Comparison of ENCODE assay signal across 10 cellular contexts in the genomic region with DNA sequence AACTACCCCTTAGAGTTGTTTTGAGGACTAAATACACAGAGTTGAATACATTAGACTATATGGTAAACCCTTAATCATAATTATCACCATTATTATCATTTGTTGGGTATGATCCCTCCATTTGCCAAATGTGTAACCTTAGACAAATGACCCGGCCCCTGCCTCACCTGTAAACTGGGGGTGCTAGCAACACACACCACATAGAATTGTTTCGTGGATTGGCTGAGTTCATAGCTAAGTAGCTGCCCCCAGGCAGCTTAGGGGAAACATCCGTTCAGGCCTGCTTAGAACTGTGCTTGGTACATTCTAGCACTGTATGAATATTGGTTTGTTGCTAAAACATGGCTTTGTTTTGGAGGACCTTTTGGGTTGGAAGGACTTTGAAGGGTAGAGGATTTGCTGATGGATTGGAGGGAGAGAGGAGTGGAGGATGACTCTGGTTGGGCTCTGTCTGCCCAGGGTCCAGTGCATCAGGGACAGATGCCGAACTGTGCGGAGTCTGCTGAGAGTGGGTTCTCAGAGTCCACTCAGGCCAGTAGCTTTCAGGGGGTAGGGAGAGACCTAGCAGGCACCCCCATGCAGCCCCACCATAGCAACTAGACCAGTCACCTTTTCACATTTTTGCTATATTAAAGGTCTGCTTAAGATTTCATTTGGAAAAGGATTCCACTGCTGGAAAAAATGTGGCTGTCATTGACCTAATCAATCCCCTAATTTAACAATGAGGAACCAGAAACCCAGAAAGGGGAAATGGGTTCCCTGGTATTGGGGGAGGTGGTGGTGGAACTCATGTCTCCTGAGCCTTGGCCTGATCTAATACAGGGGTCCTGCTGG. TPM values are rescaled to one million over a fixed set of nuclear protein-coding genes. Genes with fewer than 3 reads are reported as not detected.
DNase-seq lines count a peak whose midpoint lies in the region; ATAC-seq, FAIRE-seq and TF ChIP-seq lines count a peak whose summit lies in the region.
"Had no signal": no experiment of that assay in that cellular context is flagged by ENCODE, and none has a peak within 500 bp of the region (broad histone marks: within the 10 kb centered on the region; RNA-seq: fewer than 3 reads in every experiment).

No MANE protein-coding gene starts in this region.

- peak overlapping the region; percentile 75 for H3K4me3 Mint-ChIP-seq in activated CD4-positive, alpha-beta T cell treated with anti-CD3 and anti-CD28 coated beads, Interleukin-2, amount 10 ng/mL, durations not matched to agents 24 days and 14 days
- no peak overlapping the region for H3K4me3 Mint-ChIP-seq in activated CD4-positive, alpha-beta T cell treated with anti-CD3 and anti-CD28 coated beads for 36 hours
- peak overlapping the region; percentile 83 to 90 (median 83) for H3K4me3 Mint-ChIP-seq in immature natural killer cell
- peak overlapping the region; percentile 0 for H3K4me3 Mint-ChIP-seq in stimulated activated memory B cell treated with anti-CD40 and anti-IgM and Interleukin-4, amounts not matched to agents 10 μg/mL and 1 μg/mL and 100 μg/mL, for 72 hours

- no peaks in the 10 kb centered on the region for H3K36me3 Mint-ChIP-seq in activated CD4-positive, alpha-beta T cell treated with anti-CD3 and anti-CD28 coated beads, Interleukin-2, amount 10 ng/mL, durations not matched to agents 24 days and 14 days (ENCODE audit: low read depth)
- H3K36me3 Mint-ChIP-seq in activated CD4-positive, alpha-beta T cell treated with anti-CD3 and anti-CD28 coated beads for 36 hours (ENCODE audit: low read depth): no peaks in the 10 kb centered on the region
- peaks cover 0 to 4% (median 4%) of the 10 kb centered on the region in 3 donors for H3K36me3 Mint-ChIP-seq in immature natural killer cell
- H3K36me3 Mint-ChIP-seq in stimulated activated memory B cell treated with anti-CD40 and anti-IgM and Interleukin-4, amounts not matched to agents 10 μg/mL and 1 μg/mL and 100 μg/mL, for 72 hours: peaks cover 1% of the 10 kb centered on the region

- TF ChIP-seq CTCF in GM20000 (IDR thresholded peaks at IDR 0.05; ENCODE audit: extremely low read depth, missing control alignments): no peak

- H3K27ac Mint-ChIP-seq in activated CD4-positive, alpha-beta T cell treated with anti-CD3 and anti-CD28 coated beads, Interleukin-2, amount 10 ng/mL, durations not matched to agents 24 days and 14 days: peak overlapping the region; percentile 52
- no peak overlapping the region for H3K27ac Mint-ChIP-seq in activated CD4-positive, alpha-beta T cell treated with anti-CD3 and anti-CD28 coated beads for 36 hours
- peak overlapping the region; percentile 95 to 100 (median 98) for H3K27ac Mint-ChIP-seq in immature natural killer cell
- no peak overlapping the region for H3K27ac Mint-ChIP-seq in stimulated activated memory B cell treated with anti-CD40 and anti-IgM and Interleukin-4, amounts not matched to agents 10 μg/mL and 1 μg/mL and 100 μg/mL, for 72 hours

- peak overlapping the region in 1 of 2 donors; percentile 5 for H3K27ac ChIP-seq in small intestine (ENCODE audit: low read depth in 1 of 2, low read length in 1 of 2)

- no peak for ATAC-seq in activated CD4-positive, alpha-beta T cell treated with anti-CD3 and anti-CD28 coated beads for 36 hours
- ATAC-seq in stimulated activated memory B cell treated with anti-CD40 and anti-IgM and Interleukin-4, amounts not matched to agents 10 μg/mL and 1 μg/mL and 100 μg/mL, for 72 hours: no peak
- no peak for ATAC-seq in GM21576 (IDR thresholded peaks at IDR 0.05; ENCODE audit: unreplicated experiment)

- intact Hi-C loops in activated CD4-positive, alpha-beta T cell treated with anti-CD3 and anti-CD28 coated beads, Interleukin-2, amount 10 ng/mL, durations not matched to agents 24 days and 14 days (cut with micrococcal nuclease): no loop called here
- intact Hi-C loops in activated CD4-positive, alpha-beta T cell treated with anti-CD3 and anti-CD28 coated beads for 36 hours (cut with DNase I, micrococcal nuclease): no loop called here

- no peaks in the 10 kb centered on the region for H3K9me3 Mint-ChIP-seq in activated CD4-positive, alpha-beta T cell treated with anti-CD3 and anti-CD28 coated beads, Interleukin-2, amount 10 ng/mL, durations not matched to agents 24 days and 14 days
- no peaks in the 10 kb centered on the region for H3K9me3 Mint-ChIP-seq in activated CD4-positive, alpha-beta T cell treated with anti-CD3 and anti-CD28 coated beads for 36 hours (ENCODE audit: low read depth)
- no peaks in the 10 kb centered on the region for H3K9me3 Mint-ChIP-seq in immature natural killer cell
- no peaks in the 10 kb centered on the region for H3K9me3 Mint-ChIP-seq in stimulated activated memory B cell treated with anti-CD40 and anti-IgM and Interleukin-4, amounts not matched to agents 10 μg/mL and 1 μg/mL and 100 μg/mL, for 72 hours

- no peaks in the 10 kb centered on the region for H3K36me3 ChIP-seq in small intestine (ENCODE audit: control insufficient read depth in 2 of 2, insufficient read depth in 2 of 2, low read length in 2 of 2)

- FAIRE-seq in small intestine (lab: Jason Lieb, UNC): no peak

- H3K27me3 ChIP-seq in small intestine (ENCODE audit: control insufficient read depth in 2 of 2, insufficient read depth in 2 of 2, low read length in 2 of 2): no peaks in the 10 kb centered on the region

- H3K4me1 Mint-ChIP-seq in activated CD4-positive, alpha-beta T cell treated with anti-CD3 and anti-CD28 coated beads, Interleukin-2, amount 10 ng/mL, durations not matched to agents 24 days and 14 days: peaks cover 25% of the 10 kb centered on the region
- H3K4me1 Mint-ChIP-seq in activated CD4-positive, alpha-beta T cell treated with anti-CD3 and anti-CD28 coated beads for 36 hours: peaks cover 32% of the 10 kb centered on the region
- H3K4me1 Mint-ChIP-seq in immature natural killer cell: peaks cover 69 to 83% of the 10 kb centered on the region in 2 donors
- peaks cover 52% of the 10 kb centered on the region for H3K4me1 Mint-ChIP-seq in stimulated activated memory B cell treated with anti-CD40 and anti-IgM and Interleukin-4, amounts not matched to agents 10 μg/mL and 1 μg/mL and 100 μg/mL, for 72 hours

- no peaks in the 10 kb centered on the region for H3K9me3 ChIP-seq in small intestine (ENCODE audit: control insufficient read depth, low read depth)

- POLR2A ChIA-PET in activated CD4-positive, alpha-beta T cell treated with anti-CD3 and anti-CD28 coated beads for 36 hours (lab: Charles Lee): interaction anchor here (1.2 kb wide), 1 partner anchor 9 kb away, joined by 4 read pairs; no protein-coding TSS in a partner anchor

- peaks cover 0 to 10% of the 10 kb centered on the region in 2 donors for H3K4me1 ChIP-seq in small intestine (ENCODE audit: control insufficient read depth in 2 of 2, insufficient read depth in 1 of 2, low read depth in 1 of 2, low read length in 1 of 2)

- CTCF ChIA-PET in activated CD4-positive, alpha-beta T cell treated with anti-CD3 and anti-CD28 coated beads for 36 hours (lab: Charles Lee): interaction anchor here (1.0 kb wide), 1 partner anchor 9 kb away, joined by 3 read pairs; no protein-coding TSS in a partner anchor

- H3K4me3 ChIP-seq in small intestine (ENCODE audit: low read depth in 1 of 2, low read length in 2 of 2): no peak overlapping the region

- H3K27me3 Mint-ChIP-seq in activated CD4-positive, alpha-beta T cell treated with anti-CD3 and anti-CD28 coated beads, Interleukin-2, amount 10 ng/mL, durations not matched to agents 24 days and 14 days: peaks cover 37% of the 10 kb centered on the region
- peaks cover 2% of the 10 kb centered on the region for H3K27me3 Mint-ChIP-seq in activated CD4-positive, alpha-beta T cell treated with anti-CD3 and anti-CD28 coated beads for 36 hours
- H3K27me3 Mint-ChIP-seq in immature natural killer cell (ENCODE audit: low read depth in 3 of 3): peaks cover 2 to 12% (median 6%) of the 10 kb centered on the region in 3 donors
- no peaks in the 10 kb centered on the region for H3K27me3 Mint-ChIP-seq in stimulated activated memory B cell treated with anti-CD40 and anti-IgM and Interleukin-4, amounts not matched to agents 10 μg/mL and 1 μg/mL and 100 μg/mL, for 72 hours

- no peak for DNase-seq in activated CD4-positive, alpha-beta T cell treated with anti-CD3 and anti-CD28 coated beads, Interleukin-2, amount 10 ng/mL, durations not matched to agents 24 days and 14 days
- DNase-seq in activated CD4-positive, alpha-beta T cell treated with anti-CD3 and anti-CD28 coated beads for 36 hours: no peak
- DNase-seq in OCI-M1 (lab: John Stamatoyannopoulos, UW): peak; percentile 2
- DNase-seq in immature natural killer cell: peak in 2 of 3 donors; percentile 9 to 28
- DNase-seq in GM20000 (ENCODE audit: low spot score): no peak
- no peak for DNase-seq in small intestine
- DNase-seq: Karpas-422, NCI-H82 had no signal

- 87 to 94% (median 89%) methylated on average over 5 of the region's 5 CpGs for WGBS in small intestine, 3 donors

RNA-seq across cellular contexts. Expression of gene RIN3, which starts 2.1 kb away (rescaled TPM):
- total RNA-seq in activated CD4-positive, alpha-beta T cell treated with anti-CD3 and anti-CD28 coated beads, Interleukin-2, amount 10 ng/mL, durations not matched to agents 24 days and 14 days: 21.5 and 21.6 TPM in 2 replicates
- total RNA-seq in activated CD4-positive, alpha-beta T cell treated with anti-CD3 and anti-CD28 coated beads for 36 hours: 10 to 100 TPM; 23.1 to 26.4 TPM
- 100 to 1,000 TPM in 1 of 3 donors, 10 to 100 TPM in 2; 38.8 to 131 (median 60.1) TPM for polyA plus RNA-seq in immature natural killer cell
- polyA plus RNA-seq in small intestine: 10 to 100 TPM in 1 of 3 donors, 1 to 10 TPM in 2; 1.8 to 14.7 (median 9.5) TPM

Comparison
In these comparisons a context has a peak if more than half of its experiments do, and no peak if none do; other contexts are left out.
1. H3K27ac Mint-ChIP-seq: peak in activated CD4-positive, alpha-beta T cell treated with anti-CD3 and anti-CD28 coated beads, Interleukin-2, amount 10 ng/mL, durations not matched to agents 24 days and 14 days (single experiment) and immature natural killer cell (6 of 6); none in activated CD4-positive, alpha-beta T cell treated with anti-CD3 and anti-CD28 coated beads for 36 hours (single experiment) and stimulated activated memory B cell treated with anti-CD40 and anti-IgM and Interleukin-4, amounts not matched to agents 10 μg/mL and 1 μg/mL and 100 μg/mL, for 72 hours (single experiment).
2. DNase-seq: peak in OCI-M1 (single experiment) and immature natural killer cell (2 of 3); none in activated CD4-positive, alpha-beta T cell treated with anti-CD3 and anti-CD28 coated beads, Interleukin-2, amount 10 ng/mL, durations not matched to agents 24 days and 14 days (single experiment), activated CD4-positive, alpha-beta T cell treated with anti-CD3 and anti-CD28 coated beads for 36 hours (single experiment), GM20000 (single experiment) and small intestine (single experiment).